12 cellular contexts compared by ENCODE assay signal in the genomic region with DNA sequence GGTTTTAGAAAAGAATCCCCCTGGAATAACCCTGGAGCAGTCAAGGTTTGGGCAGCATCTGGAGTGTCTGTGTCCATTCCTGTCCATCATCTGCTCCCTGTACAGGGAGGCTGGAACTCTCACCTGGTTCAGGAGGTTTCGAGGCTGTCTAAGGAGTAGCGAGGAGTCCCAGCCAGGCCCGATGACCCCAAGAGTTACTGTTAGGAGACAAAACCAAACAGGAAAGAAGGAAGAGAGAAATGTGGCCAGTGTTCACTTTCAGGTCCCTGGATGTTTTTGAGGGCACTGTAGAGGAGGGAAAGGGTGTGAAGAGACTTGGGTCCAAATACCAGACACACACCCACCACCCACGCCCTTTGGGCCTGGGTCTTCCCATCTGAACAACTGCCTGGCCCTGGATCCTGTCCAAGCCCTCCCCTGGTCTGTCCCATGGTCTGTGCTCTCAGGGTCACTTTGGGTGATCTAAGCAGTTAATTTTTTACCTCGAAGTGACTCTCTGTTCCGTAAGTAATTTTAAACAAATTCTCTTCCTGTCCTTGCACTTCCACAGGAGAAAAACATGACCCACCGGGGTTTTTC.
DNase-seq lines count a peak whose midpoint lies in the region; ATAC-seq, FAIRE-seq and TF ChIP-seq lines count a peak whose summit lies in the region.
"Had no signal": no experiment of that assay in that cellular context is flagged by ENCODE, and none has a peak within 500 bp of the region (broad histone marks: within the 10 kb centered on the region; RNA-seq: fewer than 3 reads in every experiment).

No MANE protein-coding gene starts in this region.

- TF ChIP-seq CTCF in GM23338 (conservative IDR thresholded peaks at IDR 0.05; ENCODE audit: low read depth in 2 of 2) (no peak), astrocyte (IDR thresholded peaks at IDR 0.05; ENCODE audit: insufficient read depth, low read depth, low read length) (no peak), HepG2 (CRISPR knock-in tag; IDR thresholded peaks at IDR 0.05) (no peak), foreskin fibroblast (IDR thresholded peaks at IDR 0.05; ENCODE audit: low read depth, low read length) (no peak)

- H3K27me3 ChIP-seq in GM23338 (ENCODE audit: insufficient read depth) (no peaks in the 10 kb centered on the region), astrocyte (ENCODE audit: insufficient read depth, low read length) (no peaks in the 10 kb centered on the region), HepG2 (ENCODE audit: control insufficient read depth in 1 of 2, insufficient read depth in 2 of 2, low read length in 2 of 2) (no peaks in the 10 kb centered on the region), small intestine (ENCODE audit: control insufficient read depth in 2 of 2, insufficient read depth in 2 of 2, low read length in 2 of 2) (no peaks in the 10 kb centered on the region)
- H3K27me3 ChIP-seq: ovary had no signal

- H3K9me3 Mint-ChIP-seq in GM23338 (no peaks in the 10 kb centered on the region), astrocyte (ENCODE audit: unreplicated experiment) (no peaks in the 10 kb centered on the region)

- H3K9me2 ChIP-seq in GM23338 (ENCODE audit: insufficient read depth): no peaks in the 10 kb centered on the region

- peaks cover 9% of the 10 kb centered on the region; the same call in 1 of the 3 replicates for H3K36me3 Mint-ChIP-seq in GM23338 (ENCODE audit: low read depth)
- peaks cover 11% of the 10 kb centered on the region for H3K36me3 Mint-ChIP-seq in astrocyte (ENCODE audit: low read depth, unreplicated experiment)

- no peak for ATAC-seq in GM23338
- ATAC-seq in HepG2: peak; percentile 42
- ATAC-seq in GM18868 (IDR thresholded peaks at IDR 0.05; ENCODE audit: unreplicated experiment): no peak

- TF ChIP-seq POLR2A in HepG2 (IDR thresholded peaks at IDR 0.05; ENCODE audit: insufficient read depth in 1 of 2, low read depth in 2 of 2, low read length in 2 of 2): no peak

- TSS peak; percentile 23 for BruUV-seq in HepG2 (replicated peaks; lab: Mats Ljungman, UMichigan)

- intact Hi-C loops in HepG2 (cut with micrococcal nuclease; ENCODE audit: unreplicated experiment): loop anchor here (2.0 to 5.0 kb wide), 3 partner anchors 59 to 214 kb away; no protein-coding TSS in a partner anchor

- DNase-seq in GM23338 (ENCODE audit: low spot score) (no peak), astrocyte (ENCODE audit: low read depth) (no peak), HepG2 (ENCODE audit: low spot score) (peak; percentile 49), small intestine (peak; percentile 48), foreskin fibroblast (no peak), NOMO-1 treated with dmso at 0.1 percent for 144 hours (lab: John Stamatoyannopoulos, UW; ENCODE audit: unreplicated experiment) (no peak)
- DNase-seq in NK-92 treated with Interleukin-12 subunit alpha and Interleukin-12 subunit beta, amount 100 ng/mL, for 24 hours (lab: John Stamatoyannopoulos, UW): no peak
- DNase-seq: HCEC 1CT had no signal

- H3K4me1 ChIP-seq in GM23338 (ENCODE audit: insufficient read depth): peaks cover 12% of the 10 kb centered on the region
- peaks cover 60% of the 10 kb centered on the region for H3K4me1 ChIP-seq in astrocyte (ENCODE audit: insufficient read depth, low read length)
- H3K4me1 ChIP-seq in HepG2 (ENCODE audit: insufficient read depth, low read length): peaks cover 95% of the 10 kb centered on the region
- H3K4me1 ChIP-seq in small intestine (ENCODE audit: control insufficient read depth in 2 of 2, insufficient read depth in 1 of 2, low read depth in 1 of 2, low read length in 1 of 2): peaks cover 6 to 28% of the 10 kb centered on the region in 2 donors

- H3K36me3 ChIP-seq in GM23338 (ENCODE audit: insufficient read depth) (no peaks in the 10 kb centered on the region), astrocyte (ENCODE audit: insufficient read depth, low read length) (peaks cover 7% of the 10 kb centered on the region), HepG2 (replicated peaks in 1 of 2; ENCODE audit: control insufficient read depth in 1 of 2, insufficient read depth in 2 of 2, low read length in 2 of 2) (peaks cover 10 to 47% of the 10 kb centered on the region in 2 experiments; a peak in 4 of 5 replicates), small intestine (ENCODE audit: control insufficient read depth in 2 of 2, insufficient read depth in 2 of 2, low read length in 2 of 2) (no peaks in the 10 kb centered on the region)
- H3K36me3 ChIP-seq: ovary had no signal

- H3K9me3 ChIP-seq in astrocyte (ENCODE audit: insufficient read depth, low read depth, low read length): no peaks in the 10 kb centered on the region
- no peaks in the 10 kb centered on the region for H3K9me3 ChIP-seq in HepG2 (ENCODE audit: low read length)
- no peaks in the 10 kb centered on the region for H3K9me3 ChIP-seq in small intestine (ENCODE audit: control insufficient read depth, low read depth)
- H3K9me3 ChIP-seq: ovary had no signal

- FAIRE-seq in astrocyte (lab: Jason Lieb, UNC) (no peak), HepG2 (lab: Jason Lieb, UNC) (peak; percentile 89), small intestine (lab: Jason Lieb, UNC) (no peak)
- FAIRE-seq: islet of Langerhans had no signal

- no peak overlapping the region for H3K9ac ChIP-seq in astrocyte (ENCODE audit: low read length)
- peak overlapping the region; percentile 68 for H3K9ac ChIP-seq in HepG2 (ENCODE audit: insufficient read depth, low read depth, low read length)

- H3K27me3 Mint-ChIP-seq in GM23338 (ENCODE audit: insufficient read depth, low read depth, poor library complexity): peaks cover 14% of the 10 kb centered on the region
- H3K27me3 Mint-ChIP-seq in astrocyte (ENCODE audit: low read depth, unreplicated experiment): no peaks in the 10 kb centered on the region

- H3F3A ChIP-seq in GM23338 (replicated peaks; ENCODE audit: low read depth): no peaks in the 10 kb centered on the region

- POLR2A ChIA-PET in HepG2 (lab: Yijun Ruan, JAX): interaction anchor here (1.1 to 3.3 kb wide), 3 partner anchors 28 to 127 kb away, joined by 3 to 31 read pairs (median 4); no protein-coding TSS in a partner anchor

- H2AFZ ChIP-seq in GM23338 (no peak overlapping the region), astrocyte (ENCODE audit: low read depth, low read length) (no peak overlapping the region), HepG2 (ENCODE audit: low read length) (no peak overlapping the region)

- H4K20me1 ChIP-seq in GM23338 (replicated peaks; ENCODE audit: insufficient read depth) (no peaks in the 10 kb centered on the region; the same call in 1 of the 2 replicates), astrocyte (ENCODE audit: insufficient read depth, low read length) (peaks cover 74% of the 10 kb centered on the region), HepG2 (ENCODE audit: insufficient read depth, low read length) (no peaks in the 10 kb centered on the region)

- TF ChIP-seq EP300 in HepG2 (IDR thresholded peaks at IDR 0.05; ENCODE audit: low read depth in 2 of 2, low read length in 2 of 2): peak in 1 of 2 experiments; percentile 72; a peak in 2 of 4 replicates
- TF ChIP-seq EP300 in HepG2 (CRISPR knock-in tag; IDR thresholded peaks at IDR 0.05; ENCODE audit: borderline replicate concordance): no peak

- 0 out of 2 replicates have a peak overlapping the region, but pooled peaks have one; percentile 65 for H3K4me2 ChIP-seq in GM23338
- H3K4me2 ChIP-seq in astrocyte (ENCODE audit: low read length): no peak overlapping the region
- peak overlapping the region; percentile 67 for H3K4me2 ChIP-seq in HepG2 (ENCODE audit: low read depth, low read length)

- CTCF ChIA-PET in HepG2 (lab: Yijun Ruan, JAX; ENCODE audit: low intra/inter-chr PET ratio, low total read pairs): no interaction called here

- in situ Hi-C loops in HepG2 (cut with HindIII; ENCODE audit: extremely low pct_ligation_motif_present, low pct_unique_long_range_greater_than_20kb): loop anchor here (5.0 to 25.0 kb wide), 2 partner anchors 99 to 214 kb away; no protein-coding TSS in a partner anchor

- H3K27ac ChIP-seq in GM23338 (ENCODE audit: low read depth) (peak overlapping the region; percentile 78), astrocyte (ENCODE audit: low read depth, low read length) (no peak overlapping the region), HepG2 (ENCODE audit: extremely low read length, insufficient read depth, low read length) (peak overlapping the region; percentile 93), small intestine (ENCODE audit: low read depth in 1 of 2, low read length in 1 of 2) (peak overlapping the region; percentile 12 to 60)
- H3K27ac ChIP-seq: epithelial cell of prostate had no signal

- TF ChIP-seq RAD21 in HepG2 (CRISPR knock-in tag; IDR thresholded peaks at IDR 0.05): no peak

- H3K79me2 ChIP-seq in GM23338 (replicated peaks; ENCODE audit: insufficient read depth) (peaks cover 6% of the 10 kb centered on the region; the same call in 1 of the 2 replicates), astrocyte (ENCODE audit: insufficient read depth, low read length) (peaks cover 79% of the 10 kb centered on the region), HepG2 (ENCODE audit: insufficient read depth, low read length) (peaks cover 3% of the 10 kb centered on the region)

- WGBS in HepG2 (ENCODE audit: low lambda C conversion rate): 1% methylated on average over 6 of the region's 7 CpGs
- WGBS in small intestine, 3 donors: 16 to 33% (median 22%) methylated on average over 7 of the region's 7 CpGs

- H3K4me3 ChIP-seq in GM23338 (no peak overlapping the region), astrocyte (ENCODE audit: insufficient read depth, low read depth, low read length) (no peak overlapping the region), HepG2 (replicated peaks in 1 of 3; ENCODE audit: insufficient read depth in 1 of 3, low read depth in 2 of 3, low read length in 3 of 3) (peak overlapping the region in 1 of 3 experiments; percentile 37; a peak in 3 of 6 replicates), small intestine (ENCODE audit: low read depth in 1 of 2, low read length in 2 of 2) (no peak overlapping the region), foreskin fibroblast (ENCODE audit: low read depth in 1 of 2, low read length in 2 of 2) (no peak overlapping the region)
- H3K4me3 ChIP-seq: ovary had no signal

- peaks cover 46% of the 10 kb centered on the region for H3K4me1 Mint-ChIP-seq in GM23338
- H3K4me1 Mint-ChIP-seq in astrocyte (ENCODE audit: low read depth, unreplicated experiment): peaks cover 82% of the 10 kb centered on the region

- no peak overlapping the region for H3K4me3 Mint-ChIP-seq in GM23338
- no peak overlapping the region for H3K4me3 Mint-ChIP-seq in astrocyte (ENCODE audit: unreplicated experiment)

- H3K27ac Mint-ChIP-seq in GM23338: no peak overlapping the region; the same call in 1 of the 2 replicates
- H3K27ac Mint-ChIP-seq in astrocyte (ENCODE audit: unreplicated experiment): peak overlapping the region; percentile 49

TF ChIP-seq in GM23338, 12 proteins besides CTCF, POLR2A, EP300 and RAD21 (continues in another document):
- no peak for TF ChIP-seq NANOG (IDR thresholded peaks at IDR 0.05; ENCODE audit: borderline replicate concordance)

Comparison
In these comparisons a context has a peak if more than half of its experiments do, and no peak if none do; other contexts are left out.
1. DNase-seq: peak in HepG2 (single experiment) and small intestine (single experiment); none in GM23338 (single experiment), astrocyte (single experiment), NK-92 treated with Interleukin-12 subunit alpha and Interleukin-12 subunit beta, amount 100 ng/mL, for 24 hours (single experiment), foreskin fibroblast (0 of 2) and NOMO-1 treated with dmso at 0.1 percent for 144 hours (single experiment).